22 cellular contexts compared by ENCODE assay signal in the genomic region with DNA sequence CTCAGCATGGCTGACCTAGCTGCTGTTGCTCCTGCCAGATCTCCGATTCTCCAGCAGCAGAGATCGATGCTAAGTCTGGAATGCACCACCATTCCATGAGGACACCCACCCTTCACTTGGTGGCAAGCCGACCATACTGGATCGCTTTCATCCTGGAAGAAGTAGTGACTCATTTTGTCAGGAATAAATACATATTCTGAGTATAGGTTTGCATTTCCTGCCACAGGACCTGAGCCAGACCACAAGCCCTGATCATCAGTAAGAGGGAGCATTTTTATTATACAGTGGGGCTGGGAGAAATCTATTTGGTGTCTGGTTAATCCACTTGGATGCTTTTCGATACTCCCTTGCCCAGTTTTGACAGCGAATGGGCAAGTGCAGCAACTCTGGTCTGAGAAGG. TPM values are rescaled to one million over a fixed set of nuclear protein-coding genes. Genes with fewer than 3 reads are reported as not detected.
A peak's percentile ranks its signal among the peaks of the same experiment; 100 is the strongest.
DNase-seq lines count a peak whose midpoint lies in the region; TF ChIP-seq lines count a peak whose summit lies in the region.
"Had no signal": no experiment of that assay in that cellular context is flagged by ENCODE, and none has a peak within 500 bp of the region (broad histone marks: within the 10 kb centered on the region; RNA-seq: fewer than 3 reads in every experiment).

No MANE protein-coding gene starts in this region.

- DNase-seq in Daoy (ENCODE audit: low read depth) (peak; percentile 72), M059J (ENCODE audit: low read depth) (peak; percentile 58), astrocyte of the spinal cord (ENCODE audit: low read depth, low spot score) (peak; percentile 52), iris pigment epithelial cell (ENCODE audit: low read depth) (peak; percentile 56), GM10266 (ENCODE audit: extremely low spot score) (no peak)
- DNase-seq in activated CD4-positive, alpha-beta T cell treated with anti-CD3 and anti-CD28 coated beads for 4 hours = no peak
- no peak for DNase-seq in activated naive CD4-positive, alpha-beta T cell treated with anti-CD3 and anti-CD28 coated beads, Interleukin-2, amount 50 U/mL, for 16 hours
- DNase-seq: activated B cell treated with CpG ODN at 0.5 μM for 24 hours; activated CD8-positive, alpha-beta T cell treated with anti-CD3 and anti-CD28 coated beads for 36 hours; activated gamma-delta T cell treated with Interleukin-2 at 50 U/mL for 16 hours; activated T-cell treated with anti-CD3 and anti-CD28 coated beads for 4 hours; AML-193; caudate nucleus; H7; heart left ventricle; Karpas-422; NCI-H1092; NCI-H1930; NCI-H2227 treated with DMSO at 0.1 percent for 48 hours; NCI-H774; stimulated activated CD8-positive, alpha-beta memory T cell treated with anti-CD3 and anti-CD28 coated beads, Interleukin-4, amount 100 ng/mL, for 48 hours had no signal

- in situ Hi-C loops in astrocyte of the spinal cord (cut with HindIII; ENCODE audit: low sequenced_read_pairs) = no loop called here

- TF ChIP-seq CTCF in astrocyte of the spinal cord (IDR thresholded peaks at IDR 0.05; ENCODE audit: low read depth, low read length) (no peak), GM10266 (IDR thresholded peaks at IDR 0.05; ENCODE audit: control insufficient read depth, insufficient read depth, low read depth, missing control alignments) (no peak)

- no peak overlapping the region for H3K4me3 ChIP-seq in astrocyte of the spinal cord (ENCODE audit: low read depth, low read length)
- H3K4me3 ChIP-seq: heart left ventricle, tibial nerve had no signal

RNA-seq across cellular contexts. Expression of gene KCTD15, which starts 10.9 kb away (rescaled TPM):
- 33.3 and 43.3 TPM in 2 replicates for total RNA-seq in Daoy (2014; rRNA removed; shearing (Covaris generic))
- 26.6 and 29.0 TPM in 2 replicates for total RNA-seq in M059J (2014; rRNA removed; shearing (Covaris generic))

Comparison
In these comparisons a context has a peak if more than half of its experiments do, and no peak if none do; other contexts are left out.
1. DNase-seq: peak in Daoy (single experiment), M059J (single experiment), astrocyte of the spinal cord (single experiment) and iris pigment epithelial cell (single experiment); none in activated CD4-positive, alpha-beta T cell treated with anti-CD3 and anti-CD28 coated beads for 4 hours (0 of 2), activated naive CD4-positive, alpha-beta T cell treated with anti-CD3 and anti-CD28 coated beads, Interleukin-2, amount 50 U/mL, for 16 hours (single experiment) and GM10266 (single experiment).